8 cellular contexts compared by ENCODE assay signal in genomic region chr5:132812949-132813598, GRCh38. TPM values are rescaled to one million over a fixed set of nuclear protein-coding genes. Genes with fewer than 3 reads are reported as not detected.
DNase-seq lines count a peak whose midpoint lies in the region; ATAC-seq, FAIRE-seq and TF ChIP-seq lines count a peak whose summit lies in the region.

SOWAHA (plus strand) TSS chr5:132813302; CDS start chr5:132813622, 320 bp downstream.

- WGBS in stomach, 5 donors: 2 to 7% (median 3%) methylated on average over 15 to 66 of the region's 66 CpGs

- FAIRE-seq in D721Med (lab: Jason Lieb, UNC): no peak

- ATAC-seq in GM18519 (IDR thresholded peaks at IDR 0.05; ENCODE audit: low FRiP score, unreplicated experiment): no peak
- no peak for ATAC-seq in HG03565 (IDR thresholded peaks at IDR 0.05; ENCODE audit: unreplicated experiment)
- ATAC-seq in HG03095 (IDR thresholded peaks at IDR 0.05; ENCODE audit: unreplicated experiment): no peak

- no peaks in the 10 kb centered on the region for H3K9me3 ChIP-seq in stomach

- intact Hi-C loops in stomach (cut with DNase I; ENCODE audit: low total_unique reads): no loop called here

- peaks cover 34% of the 10 kb centered on the region for H3K27me3 ChIP-seq in kidney epithelial cell (ENCODE audit: control insufficient read depth, insufficient read depth, low read length)
- H3K27me3 ChIP-seq in stomach: peaks cover 5 to 51% (median 29%) of the 10 kb centered on the region in 3 donors

- H3K36me3 ChIP-seq in kidney epithelial cell (ENCODE audit: control insufficient read depth, insufficient read depth, low read length): no peaks in the 10 kb centered on the region
- no peaks in the 10 kb centered on the region for H3K36me3 ChIP-seq in stomach

- TF ChIP-seq CTCF in D721Med (IDR thresholded peaks at IDR 0.05; ENCODE audit: insufficient read depth, missing control alignments): no peak
- TF ChIP-seq CTCF in kidney epithelial cell (IDR thresholded peaks at IDR 0.05; ENCODE audit: insufficient read depth, low read length, poor library complexity, severe bottlenecking): no peak
- no peak for TF ChIP-seq CTCF in stomach (IDR thresholded peaks at IDR 0.05)

- TF ChIP-seq POLR2A in stomach (IDR thresholded peaks at IDR 0.05): no peak

- peak; percentile 73 for DNase-seq in D721Med (ENCODE audit: insufficient read length, low spot score)
- DNase-seq in Jurkat, Clone E6-1 (ENCODE audit: low read depth, low spot score): no peak
- no peak for DNase-seq in kidney epithelial cell (ENCODE audit: low read depth)
- peak; percentile 59 for DNase-seq in stomach

- no peak for TF ChIP-seq EP300 in stomach (IDR thresholded peaks at IDR 0.05)

- H3K27ac ChIP-seq in angular gyrus (ENCODE audit: low read depth, low read length) (peak within 1 kb of the TSS; percentile 90), stomach (peak within 1 kb of the TSS; percentile 81 to 90 (median 84))

- peak within 1 kb of the TSS; percentile 41 for H3K4me3 ChIP-seq in Jurkat, Clone E6-1 (ENCODE audit: low read length)
- H3K4me3 ChIP-seq in kidney epithelial cell (ENCODE audit: low read depth, low read length) (peak within 1 kb of the TSS; percentile 30), stomach (peak within 1 kb of the TSS; percentile 52 to 65 (median 56))

- peaks cover 17 to 50% (median 36%) of the 10 kb centered on the region in 4 donors for H3K4me1 ChIP-seq in stomach

RNA-seq across cellular contexts. Expression of gene SOWAHA, which starts in this region (rescaled TPM):
- polyA plus RNA-seq in Jurkat, Clone E6-1 (2012; ENCODE audit: insufficient read depth, insufficient read length): 0.36 TPM
- 0.21 and 0.89 TPM in 2 replicates for total RNA-seq in kidney epithelial cell
- total RNA-seq in stomach: 10 to 100 TPM in 2 of 5 donors, 1 to 10 TPM in 2, not detected in 1; 6.8 to 91.8 (median 13.2) TPM
- polyA plus RNA-seq in stomach: 1 to 10 TPM; 2.4 to 5.7 (median 5.2) TPM

Comparison
In these comparisons a context has a peak if more than half of its experiments do, and no peak if none do; other contexts are left out.
1. DNase-seq: peak in D721Med (single experiment) and stomach (single experiment); none in Jurkat, Clone E6-1 (single experiment) and kidney epithelial cell (single experiment).
2. Peak in every context shown above with its lines, with median percentiles within 50 percentile points of each other: H3K4me3 ChIP-seq.